In genomic region chr15:90002428-90002844, GRCh38 we compare ENCODE assay signal across 8 cellular contexts. TPM values are rescaled to one million over a fixed set of nuclear protein-coding genes. Genes with fewer than 3 reads are reported as not detected.
DNase-seq lines count a peak whose midpoint lies in the region; ATAC-seq and TF ChIP-seq lines count a peak whose summit lies in the region.

No MANE protein-coding gene starts in this region.

- intact Hi-C loops in CD8-positive, alpha-beta T cell (cut with DNase I, micrococcal nuclease) = loop anchor here (2.0 to 5.0 kb wide), 4 partner anchors 68 to 108 kb away; no protein-coding TSS in a partner anchor
- intact Hi-C loops in activated naive CD4-positive, alpha-beta T cell treated with anti-CD3 and anti-CD28 coated beads for 36 hours (cut with micrococcal nuclease) = loop anchor here (5.0 to 10.0 kb wide), 3 partner anchors 230 to 1378 kb away; partner anchors contain the start of genes AEN, CIB1, GDPGP1 and NGRN
- intact Hi-C loops in Right ventricle myocardium superior (cut with DNase I) = loop anchor here (5.0 kb wide), 1 partner anchor 70 kb away; no protein-coding TSS in a partner anchor

- peaks cover 31% of the 10 kb centered on the region for H3K4me1 ChIP-seq in CD8-positive, alpha-beta T cell (ENCODE audit: insufficient read depth, low read length)

- no peaks in the 10 kb centered on the region for H3K36me3 ChIP-seq in CD8-positive, alpha-beta T cell (ENCODE audit: insufficient read depth, low read length)

- peak; percentile 30 for ATAC-seq in CD8-positive, alpha-beta T cell
- ATAC-seq in GM21447 (IDR thresholded peaks at IDR 0.05; ENCODE audit: unreplicated experiment) = peak; percentile 28
- peak; percentile 20 for ATAC-seq in Right ventricle myocardium superior (ENCODE audit: poor library complexity)
- no peak for ATAC-seq in GM21717 (IDR thresholded peaks at IDR 0.05; ENCODE audit: unreplicated experiment)

- H3K27ac Mint-ChIP-seq in CD8-positive, alpha-beta T cell = peak overlapping the region; percentile 79
- H3K27ac Mint-ChIP-seq in activated naive CD4-positive, alpha-beta T cell treated with anti-CD3 and anti-CD28 coated beads for 36 hours = peak overlapping the region; percentile 78
- peak overlapping the region; percentile 87 for H3K27ac Mint-ChIP-seq in progenitor cell of endocrine pancreas

- H3K4me3 Mint-ChIP-seq in CD8-positive, alpha-beta T cell = peak overlapping the region; percentile 88
- H3K4me3 Mint-ChIP-seq in activated naive CD4-positive, alpha-beta T cell treated with anti-CD3 and anti-CD28 coated beads for 36 hours = peak overlapping the region; percentile 82
- H3K4me3 Mint-ChIP-seq in progenitor cell of endocrine pancreas (ENCODE audit: low read depth) = peak overlapping the region; percentile 80

- peak overlapping the region; percentile 48 for H3K4me3 ChIP-seq in CD8-positive, alpha-beta T cell (ENCODE audit: low read depth, low read length)

- H3K27me3 ChIP-seq in CD8-positive, alpha-beta T cell (ENCODE audit: insufficient read depth, low read length) = no peaks in the 10 kb centered on the region

- POLR2A ChIA-PET in CD8-positive, alpha-beta T cell (lab: Charles Lee) = interaction anchor here (0.6 to 1.7 kb wide), 5 partner anchors 11 to 853 kb away, joined by 3 to 10 read pairs (median 5); partner anchors contain the start of gene IDH2

- H3K27me3 Mint-ChIP-seq in CD8-positive, alpha-beta T cell (ENCODE audit: low read depth) = no peaks in the 10 kb centered on the region
- H3K27me3 Mint-ChIP-seq in activated naive CD4-positive, alpha-beta T cell treated with anti-CD3 and anti-CD28 coated beads for 36 hours (ENCODE audit: low read depth) = no peaks in the 10 kb centered on the region
- H3K27me3 Mint-ChIP-seq in progenitor cell of endocrine pancreas = no peaks in the 10 kb centered on the region

- H3K9me3 ChIP-seq in CD8-positive, alpha-beta T cell (ENCODE audit: low read length) = no peaks in the 10 kb centered on the region

- peaks cover 56% of the 10 kb centered on the region for H3K4me1 Mint-ChIP-seq in CD8-positive, alpha-beta T cell (ENCODE audit: low read depth)
- peaks cover 62% of the 10 kb centered on the region for H3K4me1 Mint-ChIP-seq in activated naive CD4-positive, alpha-beta T cell treated with anti-CD3 and anti-CD28 coated beads for 36 hours (ENCODE audit: low read depth)
- peaks cover 56% of the 10 kb centered on the region for H3K4me1 Mint-ChIP-seq in progenitor cell of endocrine pancreas (ENCODE audit: low read depth)

- TF ChIP-seq CTCF in CD8-positive, alpha-beta T cell (IDR thresholded peaks at IDR 0.05) = no peak
- TF ChIP-seq CTCF in progenitor cell of endocrine pancreas (IDR thresholded peaks at IDR 0.05; ENCODE audit: unreplicated experiment) = no peak

- no peaks in the 10 kb centered on the region for H3K9me3 Mint-ChIP-seq in CD8-positive, alpha-beta T cell
- H3K9me3 Mint-ChIP-seq in activated naive CD4-positive, alpha-beta T cell treated with anti-CD3 and anti-CD28 coated beads for 36 hours = no peaks in the 10 kb centered on the region
- no peaks in the 10 kb centered on the region for H3K9me3 Mint-ChIP-seq in progenitor cell of endocrine pancreas (ENCODE audit: low read depth)

- peaks cover 5% of the 10 kb centered on the region for H3K36me3 Mint-ChIP-seq in CD8-positive, alpha-beta T cell
- peaks cover 1% of the 10 kb centered on the region for H3K36me3 Mint-ChIP-seq in activated naive CD4-positive, alpha-beta T cell treated with anti-CD3 and anti-CD28 coated beads for 36 hours (ENCODE audit: low read depth)
- peaks cover 2% of the 10 kb centered on the region for H3K36me3 Mint-ChIP-seq in progenitor cell of endocrine pancreas (ENCODE audit: insufficient read depth)

- no peak overlapping the region for H3K27ac ChIP-seq in CD8-positive, alpha-beta T cell (ENCODE audit: low read depth, low read length)

- CTCF ChIA-PET in CD8-positive, alpha-beta T cell (lab: Charles Lee) = interaction anchor here (0.6 to 2.6 kb wide), 4 partner anchors 33 to 105 kb away, joined by 3 to 11 read pairs (median 3); no protein-coding TSS in a partner anchor
- CTCF ChIA-PET in activated naive CD4-positive, alpha-beta T cell treated with anti-CD3 and anti-CD28 coated beads for 36 hours (lab: Charles Lee) = interaction anchor here (0.6 kb wide), 1 partner anchor 428 kb away, joined by 3 read pairs; no protein-coding TSS in a partner anchor

- DNase-seq in CD8-positive, alpha-beta T cell = peak in 4 of 7 experiments; percentile 25 to 57 (median 38)
- peak; percentile 42 for DNase-seq in NCI-H2171 treated with DMSO at 0.1 percent for 48 hours (lab: John Stamatoyannopoulos, UW)
- DNase-seq in activated naive CD4-positive, alpha-beta T cell treated with anti-CD3 and anti-CD28 coated beads for 36 hours = peak; percentile 49
- peak; percentile 67 for DNase-seq in Right ventricle myocardium superior
- DNase-seq in progenitor cell of endocrine pancreas (ENCODE audit: low spot score, unreplicated experiment) = peak; percentile 34
- DNase-seq in putamen (ENCODE audit: low spot score) = no peak

RNA-seq across cellular contexts. Expression of gene ZNF710, which starts 1.3 kb away (rescaled TPM):
- total RNA-seq in CD8-positive, alpha-beta T cell = 1 to 10 TPM; 2.5 to 4.2 TPM
- total RNA-seq in activated naive CD4-positive, alpha-beta T cell treated with anti-CD3 and anti-CD28 coated beads for 36 hours = 10 to 100 TPM; 17.3 to 19.8 TPM
- total RNA-seq in Right ventricle myocardium superior (4.9 TPM), progenitor cell of endocrine pancreas (69.3 and 70.0 TPM in 2 replicates)
